ENCODE assay signal across 8 cellular contexts in the genomic region with DNA sequence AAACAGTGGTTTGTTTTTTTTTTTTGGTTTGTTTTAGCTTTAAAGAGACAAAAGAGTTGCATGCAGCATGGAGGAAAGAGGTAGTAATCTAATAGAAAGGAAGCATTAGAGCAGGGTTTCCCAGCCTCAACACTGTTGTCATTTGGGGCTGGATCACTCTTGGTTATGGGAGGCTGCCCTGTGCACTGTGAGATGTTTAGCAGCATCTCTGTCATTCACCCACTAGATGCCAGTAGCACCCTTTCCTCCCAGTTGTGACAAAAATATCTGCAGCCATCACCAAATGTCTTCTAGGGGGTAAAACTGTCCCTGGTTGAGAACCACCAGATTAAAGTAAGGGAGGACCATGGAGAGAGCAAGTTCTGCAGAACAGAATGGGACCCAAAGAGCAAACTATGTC. TPM values are rescaled to one million over a fixed set of nuclear protein-coding genes. Genes with fewer than 3 reads are reported as not detected.
DNase-seq lines count a peak whose midpoint lies in the region; ATAC-seq, FAIRE-seq and TF ChIP-seq lines count a peak whose summit lies in the region.
"Not testable (repeated sequence)": the region's sequence is repeated elsewhere in the genome, so short reads cannot be mapped to it uniquely, and the experiment has no call there.

No MANE protein-coding gene starts in this region.

- H3K27me3 Mint-ChIP-seq in CD8-positive, alpha-beta T cell (ENCODE audit: low read depth); T-helper 17 cell; activated T-cell treated with anti-CD3 and anti-CD28 coated beads, Interleukin-2, amount 50 U/mL, for 72 hours (ENCODE audit: low read depth); central memory CD8-positive, alpha-beta T cell; naive thymus-derived CD4-positive, alpha-beta T cell; stimulated activated naive CD8-positive, alpha-beta T cell treated with anti-CD3 and anti-CD28 coated beads, Interleukin-15, amount 100 ng/mL, for 72 hours: not testable (repeated sequence)

- not testable (repeated sequence) for TF ChIP-seq CTCF in A549 (IDR thresholded peaks at IDR 0.05); CD8-positive, alpha-beta T cell (IDR thresholded peaks at IDR 0.05)

- CTCF ChIA-PET in A549 (lab: Yijun Ruan, JAX), result interaction anchor here (0.6 kb wide), 1 partner anchor 310 kb away, joined by 3 read pairs; no protein-coding TSS in a partner anchor
- CTCF ChIA-PET in CD8-positive, alpha-beta T cell (lab: Charles Lee); naive thymus-derived CD4-positive, alpha-beta T cell (lab: Charles Lee): not testable (repeated sequence)

- H3K9me3 Mint-ChIP-seq in CD8-positive, alpha-beta T cell; activated T-cell treated with anti-CD3 and anti-CD28 coated beads, Interleukin-2, amount 50 U/mL, for 72 hours; central memory CD8-positive, alpha-beta T cell; naive thymus-derived CD4-positive, alpha-beta T cell; stimulated activated naive CD8-positive, alpha-beta T cell treated with anti-CD3 and anti-CD28 coated beads, Interleukin-15, amount 100 ng/mL, for 72 hours: not testable (repeated sequence)

- not testable (repeated sequence) for DNase-seq in A549 (ENCODE audit: low read depth in 1 of 2, low spot score in 1 of 2); CD8-positive, alpha-beta T cell; T-helper 17 cell; activated T-cell treated with anti-CD3 and anti-CD28 coated beads, Interleukin-2, amount 50 U/mL, for 72 hours; central memory CD8-positive, alpha-beta T cell (ENCODE audit: low spot score in 2 of 2); left lobe of liver (ENCODE audit: low spot score); stimulated activated naive CD8-positive, alpha-beta T cell treated with anti-CD3 and anti-CD28 coated beads, Interleukin-15, amount 100 ng/mL, for 72 hours
- DNase-seq in naive thymus-derived CD4-positive, alpha-beta T cell, result peak in 3 of 9 donors; percentile 9 to 34 (median 26)

- H3K4me3 Mint-ChIP-seq in CD8-positive, alpha-beta T cell; T-helper 17 cell; activated T-cell treated with anti-CD3 and anti-CD28 coated beads, Interleukin-2, amount 50 U/mL, for 72 hours; central memory CD8-positive, alpha-beta T cell; stimulated activated naive CD8-positive, alpha-beta T cell treated with anti-CD3 and anti-CD28 coated beads, Interleukin-15, amount 100 ng/mL, for 72 hours: not testable (repeated sequence)
- H3K4me3 Mint-ChIP-seq in naive thymus-derived CD4-positive, alpha-beta T cell, result peak overlapping the region in 1 of 10 donors; percentile 29

- POLR2A ChIA-PET in A549 (lab: Yijun Ruan, JAX); CD8-positive, alpha-beta T cell (lab: Charles Lee): not testable (repeated sequence)
- POLR2A ChIA-PET in naive thymus-derived CD4-positive, alpha-beta T cell (lab: Charles Lee), result interaction anchor here (0.9 kb wide), 1 partner anchor 136 kb away, joined by 3 read pairs; a partner anchor contains a TSS

- not testable (repeated sequence) for FAIRE-seq in A549 (lab: Jason Lieb, UNC)

- TF ChIP-seq POLR2A in A549 (IDR thresholded peaks at IDR 0.05; ENCODE audit: low read length), result not testable (repeated sequence)

- not testable (repeated sequence) for H3K27ac ChIP-seq in A549; CD8-positive, alpha-beta T cell (ENCODE audit: low read depth, low read length); naive thymus-derived CD4-positive, alpha-beta T cell (ENCODE audit: low read depth, low read length)

- not testable (repeated sequence) for H3K27ac Mint-ChIP-seq in CD8-positive, alpha-beta T cell; T-helper 17 cell; activated T-cell treated with anti-CD3 and anti-CD28 coated beads, Interleukin-2, amount 50 U/mL, for 72 hours; central memory CD8-positive, alpha-beta T cell (ENCODE audit: low read depth); stimulated activated naive CD8-positive, alpha-beta T cell treated with anti-CD3 and anti-CD28 coated beads, Interleukin-15, amount 100 ng/mL, for 72 hours
- peak overlapping the region in 4 of 9 donors; percentile 48 to 81 (median 65) for H3K27ac Mint-ChIP-seq in naive thymus-derived CD4-positive, alpha-beta T cell

- H3K4me3 ChIP-seq in A549; CD8-positive, alpha-beta T cell (ENCODE audit: low read depth, low read length); naive thymus-derived CD4-positive, alpha-beta T cell (ENCODE audit: low read length): not testable (repeated sequence)

- intact Hi-C loops in CD8-positive, alpha-beta T cell (cut with DNase I, micrococcal nuclease), result loop anchor here in 1 of 2 experiments (5.0 kb wide), 2 partner anchors 135 to 260 kb away; a partner anchor contains a TSS
- intact Hi-C loops in naive thymus-derived CD4-positive, alpha-beta T cell (cut with micrococcal nuclease), result not testable (repeated sequence)

- peak; percentile 21 to 51; a peak in 2 of 6 replicates for ATAC-seq in A549
- peak; percentile 64 for ATAC-seq in CD8-positive, alpha-beta T cell
- ATAC-seq in T-helper 17 cell, result peak; percentile 67
- ATAC-seq in activated T-cell treated with anti-CD3 and anti-CD28 coated beads, Interleukin-2, amount 50 U/mL, for 72 hours (replicated peaks in 1 of 2), result peak; percentile 17 to 25
- peak; percentile 58 for ATAC-seq in central memory CD8-positive, alpha-beta T cell (replicated peaks; ENCODE audit: extremely low read depth, poor library complexity, severe bottlenecking)
- peak; percentile 34 for ATAC-seq in left lobe of liver
- peak; percentile 63 for ATAC-seq in naive thymus-derived CD4-positive, alpha-beta T cell
- peak; percentile 37 for ATAC-seq in stimulated activated naive CD8-positive, alpha-beta T cell treated with anti-CD3 and anti-CD28 coated beads, Interleukin-15, amount 100 ng/mL, for 72 hours

- not testable (repeated sequence) for H3K36me3 ChIP-seq in CD8-positive, alpha-beta T cell (ENCODE audit: insufficient read depth, low read length); naive thymus-derived CD4-positive, alpha-beta T cell (ENCODE audit: control insufficient read depth in 2 of 3, insufficient read depth in 3 of 3, low read length in 3 of 3)

- not testable (repeated sequence) for TF ChIP-seq EP300 in A549 (IDR thresholded peaks at IDR 0.05)

- H3K4me1 ChIP-seq in A549; CD8-positive, alpha-beta T cell (ENCODE audit: insufficient read depth, low read length); naive thymus-derived CD4-positive, alpha-beta T cell (ENCODE audit: control insufficient read depth in 2 of 2, insufficient read depth in 2 of 2, low read length in 2 of 2): not testable (repeated sequence)

- not testable (repeated sequence) for TF ChIP-seq RAD21 in A549 (conservative IDR thresholded peaks at IDR 0.05 in 1 of 2, IDR thresholded peaks at IDR 0.05 in 1 of 2)

- peaks cover 32% of the 10 kb centered on the region for H3K4me1 Mint-ChIP-seq in CD8-positive, alpha-beta T cell (ENCODE audit: low read depth)
- H3K4me1 Mint-ChIP-seq in T-helper 17 cell, result not testable (repeated sequence)
- H3K4me1 Mint-ChIP-seq in activated T-cell treated with anti-CD3 and anti-CD28 coated beads, Interleukin-2, amount 50 U/mL, for 72 hours (ENCODE audit: low read depth), result peaks cover 24% of the 10 kb centered on the region
- peaks cover 20% of the 10 kb centered on the region for H3K4me1 Mint-ChIP-seq in central memory CD8-positive, alpha-beta T cell
- H3K4me1 Mint-ChIP-seq in naive thymus-derived CD4-positive, alpha-beta T cell, result peaks cover 15 to 39% (median 20%) of the 10 kb centered on the region in 7 donors
- peaks cover 22% of the 10 kb centered on the region for H3K4me1 Mint-ChIP-seq in stimulated activated naive CD8-positive, alpha-beta T cell treated with anti-CD3 and anti-CD28 coated beads, Interleukin-15, amount 100 ng/mL, for 72 hours

- H3K9me3 ChIP-seq in A549; CD8-positive, alpha-beta T cell (ENCODE audit: low read length); T-helper 17 cell (ENCODE audit: control insufficient read depth, low read length, poor library complexity, severe bottlenecking); naive thymus-derived CD4-positive, alpha-beta T cell (ENCODE audit: control insufficient read depth in 2 of 3, low read length in 3 of 3): not testable (repeated sequence)

- H3K4me2 ChIP-seq in A549, result not testable (repeated sequence)

- peaks cover 42% of the 10 kb centered on the region for H3K36me3 Mint-ChIP-seq in CD8-positive, alpha-beta T cell
- H3K36me3 Mint-ChIP-seq in T-helper 17 cell (ENCODE audit: low read depth); naive thymus-derived CD4-positive, alpha-beta T cell: not testable (repeated sequence)
- peaks cover 6 to 12% of the 10 kb centered on the region in 2 donors for H3K36me3 Mint-ChIP-seq in activated T-cell treated with anti-CD3 and anti-CD28 coated beads, Interleukin-2, amount 50 U/mL, for 72 hours (ENCODE audit: insufficient read depth in 2 of 2)
- peaks cover 28% of the 10 kb centered on the region for H3K36me3 Mint-ChIP-seq in central memory CD8-positive, alpha-beta T cell (ENCODE audit: insufficient read depth)

- H3K27me3 ChIP-seq in CD8-positive, alpha-beta T cell (ENCODE audit: insufficient read depth, low read length); naive thymus-derived CD4-positive, alpha-beta T cell (ENCODE audit: control insufficient read depth in 2 of 2, insufficient read depth in 2 of 2, low read length in 2 of 2): not testable (repeated sequence)

RNA-seq across cellular contexts. Expression of a gene that starts 40.5 kb away (rescaled TPM):
- polyA plus RNA-seq in A549 (2011; rRNA removed) (20.9 and 30.5 TPM in 2 replicates), A549 (2017; fragmentation: RNase III; extraction: RNeasy Plus Mini Kit Qiagen cat#74134 plus additional on column Dnase treatment) (24.4 to 29.2 TPM (median 25.5 TPM) in 3 replicates)
- 7.7 and 15.2 TPM in 2 replicates for polyA plus RNA-seq in A549 (2012; cell fraction: cytosol; rRNA removed)
- 58.6 and 116 TPM in 2 replicates for polyA plus RNA-seq in A549 (2012; cell fraction: nucleus; rRNA removed)
- 40.7 and 49.7 TPM in 2 replicates for polyA minus RNA-seq in A549 (2011; rRNA and poly(A)+ RNA removed)
- 100 to 1,000 TPM; 173 to 196 TPM for total RNA-seq in CD8-positive, alpha-beta T cell
- total RNA-seq in T-helper 17 cell (100 to 1,000 TPM; 364 to 404 TPM), left lobe of liver (58.3 TPM)
- total RNA-seq in activated T-cell treated with anti-CD3 and anti-CD28 coated beads, Interleukin-2, amount 50 U/mL, for 72 hours, result 100 to 1,000 TPM; 197 to 211 TPM
- 100 to 1,000 TPM; 221 to 409 (median 232) TPM for total RNA-seq in naive thymus-derived CD4-positive, alpha-beta T cell
- polyA plus RNA-seq in naive thymus-derived CD4-positive, alpha-beta T cell, result 1 to 10 TPM; 5.1 to 5.3 TPM
